In genomic region chr12:89636776-89637160, GRCh38 we compare ENCODE assay signal across 1 cellular context.
TF ChIP-seq lines count a peak whose summit lies in the region.

No MANE protein-coding gene starts in this region.

TF ChIP-seq in A549, 52 proteins besides CTCF, POLR2A, EP300 and RAD21 (continued from another document):
- TF ChIP-seq, protein P1, sequence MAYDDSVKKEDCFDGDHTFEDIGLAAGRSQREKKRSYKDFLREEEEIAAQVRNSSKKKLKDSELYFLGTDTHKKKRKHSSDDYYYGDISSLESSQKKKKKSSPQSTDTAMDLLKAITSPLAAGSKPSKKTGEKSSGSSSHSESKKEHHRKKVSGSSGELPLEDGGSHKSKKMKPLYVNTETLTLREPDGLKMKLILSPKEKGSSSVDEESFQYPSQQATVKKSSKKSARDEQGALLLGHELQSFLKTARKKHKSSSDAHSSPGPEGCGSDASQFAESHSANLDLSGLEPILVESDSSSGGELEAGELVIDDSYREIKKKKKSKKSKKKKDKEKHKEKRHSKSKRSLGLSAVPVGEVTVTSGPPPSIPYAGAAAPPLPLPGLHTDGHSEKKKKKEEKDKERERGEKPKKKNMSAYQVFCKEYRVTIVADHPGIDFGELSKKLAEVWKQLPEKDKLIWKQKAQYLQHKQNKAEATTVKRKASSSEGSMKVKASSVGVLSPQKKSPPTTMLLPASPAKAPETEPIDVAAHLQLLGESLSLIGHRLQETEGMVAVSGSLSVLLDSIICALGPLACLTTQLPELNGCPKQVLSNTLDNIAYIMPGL (CRISPR knock-in tag; IDR thresholded peaks at IDR 0.05; ENCODE audit: borderline replicate concordance) = no peak
- no peak for TF ChIP-seq TP53 (CRISPR knock-in tag; IDR thresholded peaks at IDR 0.05)
- TF ChIP-seq SREBF2 (IDR thresholded peaks at IDR 0.05) = no peak
- TF ChIP-seq ZC3H11A (IDR thresholded peaks at IDR 0.05) = no peak
- TF ChIP-seq CBX8 (IDR thresholded peaks at IDR 0.05) = no peak
